9 cellular contexts compared by ENCODE assay signal in genomic region chr5:149452665-149453617, GRCh38.
DNase-seq lines count a peak whose midpoint lies in the region; ATAC-seq and TF ChIP-seq lines count a peak whose summit lies in the region.
"Had no signal": no experiment of that assay in that cellular context is flagged by ENCODE, and none has a peak within 500 bp of the region (broad histone marks: within the 10 kb centered on the region; RNA-seq: fewer than 3 reads in every experiment).

No MANE protein-coding gene starts in this region.

- ATAC-seq in lung (ENCODE audit: insufficient read depth, low FRiP score) (no peak), upper lobe of left lung (ENCODE audit: low FRiP score in 2 of 2) (peak; percentile 13 to 78), GM18907 (IDR thresholded peaks at IDR 0.05; ENCODE audit: unreplicated experiment) (no peak), GM19023 (IDR thresholded peaks at IDR 0.05; ENCODE audit: unreplicated experiment) (no peak), HG02885 (IDR thresholded peaks at IDR 0.05; ENCODE audit: poor library complexity, unreplicated experiment) (no peak), GM21717 (IDR thresholded peaks at IDR 0.05; ENCODE audit: unreplicated experiment) (no peak)

- peak overlapping the region; percentile 82 for H3K27ac Mint-ChIP-seq in endodermal cell
- H3K27ac Mint-ChIP-seq: naive thymus-derived CD4-positive, alpha-beta T cell had no signal

- peak overlapping the region; percentile 59 for H3K27ac ChIP-seq in endodermal cell (ENCODE audit: low read depth, low read length)
- H3K27ac ChIP-seq in lung (ENCODE audit: low read depth in 1 of 2, low read length in 1 of 2), result peak overlapping the region; percentile 43 to 82
- peak overlapping the region; percentile 81 to 88 (median 85) for H3K27ac ChIP-seq in upper lobe of left lung

- H3K36me3 ChIP-seq in endodermal cell (ENCODE audit: control insufficient read depth, insufficient read depth, low read length) (no peaks in the 10 kb centered on the region), lung (ENCODE audit: control insufficient read depth in 2 of 2, insufficient read depth in 2 of 2, low read length in 2 of 2) (no peaks in the 10 kb centered on the region), upper lobe of left lung (no peaks in the 10 kb centered on the region)

- no peak overlapping the region for H3K4me3 Mint-ChIP-seq in endodermal cell
- H3K4me3 Mint-ChIP-seq: naive thymus-derived CD4-positive, alpha-beta T cell had no signal

- WGBS in endodermal cell (ENCODE audit: insufficient coverage in 1 of 2, insufficient read length in 1 of 2), 2 experiments, result 64 to 87% methylated on average over 7 to 16 of the region's 16 CpGs
- 79 to 84% methylated on average over 16 of the region's 16 CpGs for WGBS in lung, 2 donors
- 74 to 81% methylated on average over 15 to 16 of the region's 16 CpGs for whole genome bisulfite sequencing in upper lobe of left lung, 2 donors

- no peak for TF ChIP-seq POLR2A in upper lobe of left lung (IDR thresholded peaks at IDR 0.05)

- peaks cover 7% of the 10 kb centered on the region for H3K4me1 ChIP-seq in endodermal cell (ENCODE audit: control insufficient read depth, insufficient read depth, low read length)
- peaks cover 7 to 27% of the 10 kb centered on the region in 2 donors for H3K4me1 ChIP-seq in lung (ENCODE audit: control insufficient read depth in 2 of 2, insufficient read depth in 2 of 2, low read length in 2 of 2)
- H3K4me1 ChIP-seq in upper lobe of left lung, result peaks cover 41 to 54% (median 45%) of the 10 kb centered on the region in 4 donors

- no peak overlapping the region for H3K9ac ChIP-seq in endodermal cell (ENCODE audit: extremely low read depth, low read length, poor library complexity, severe bottlenecking)

- no peak overlapping the region for H3K4me3 ChIP-seq in endodermal cell (ENCODE audit: low read length)
- H3K4me3 ChIP-seq in lung, result no peak overlapping the region
- no peak overlapping the region for H3K4me3 ChIP-seq in upper lobe of left lung

- TF ChIP-seq EP300 in upper lobe of left lung (IDR thresholded peaks at IDR 0.05), result no peak

- TF ChIP-seq CTCF in endodermal cell (conservative IDR thresholded peaks at IDR 0.05) (no peak), lung (IDR thresholded peaks at IDR 0.05; ENCODE audit: control extremely low read depth, extremely low read depth) (no peak), upper lobe of left lung (IDR thresholded peaks at IDR 0.05) (no peak)

- H3K9me3 ChIP-seq in endodermal cell (ENCODE audit: control insufficient read depth, low read length) (no peaks in the 10 kb centered on the region), lung (ENCODE audit: control insufficient read depth in 2 of 2, insufficient read depth in 1 of 2, low read length in 1 of 2) (no peaks in the 10 kb centered on the region), upper lobe of left lung (no peaks in the 10 kb centered on the region)

- H3K4me1 Mint-ChIP-seq in endodermal cell, result peaks cover 17% of the 10 kb centered on the region

- H3K9me3 Mint-ChIP-seq in endodermal cell, result no peaks in the 10 kb centered on the region
- H3K9me3 Mint-ChIP-seq: naive thymus-derived CD4-positive, alpha-beta T cell had no signal

- H3K27me3 ChIP-seq in endodermal cell (ENCODE audit: control insufficient read depth, insufficient read depth, low read length, poor library complexity, severe bottlenecking) (no peaks in the 10 kb centered on the region), lung (ENCODE audit: control insufficient read depth, insufficient read depth) (no peaks in the 10 kb centered on the region), upper lobe of left lung (no peaks in the 10 kb centered on the region)

- no peaks in the 10 kb centered on the region for H3K27me3 Mint-ChIP-seq in endodermal cell (ENCODE audit: insufficient read depth)

- H3K36me3 Mint-ChIP-seq in endodermal cell (ENCODE audit: low read depth), result no peaks in the 10 kb centered on the region
- H3K36me3 Mint-ChIP-seq: naive thymus-derived CD4-positive, alpha-beta T cell had no signal

- DNase-seq in M059J (ENCODE audit: low read depth) (peak; percentile 95), endodermal cell (peak; percentile 85), lung (ENCODE audit: low spot score) (no peak), upper lobe of left lung (no peak)
- DNase-seq: naive thymus-derived CD4-positive, alpha-beta T cell had no signal

Comparison
In these comparisons a context has a peak if more than half of its experiments do, and no peak if none do; other contexts are left out.
1. DNase-seq: peak in M059J (single experiment) and endodermal cell (single experiment); none in lung (single experiment) and upper lobe of left lung (0 of 2).
2. ATAC-seq: peak in upper lobe of left lung (2 of 2); none in lung (single experiment), GM18907 (single experiment), GM19023 (single experiment), HG02885 (single experiment) and GM21717 (single experiment).
3. Peak in every context shown above with its lines, with median percentiles within 50 percentile points of each other: H3K27ac ChIP-seq.